ENCODE assay signal across 20 cellular contexts in genomic region chr5:136200130-136200529, GRCh38. TPM values are rescaled to one million over a fixed set of nuclear protein-coding genes. Genes with fewer than 3 reads are reported as not detected.
A peak's percentile ranks its signal among the peaks of the same experiment; 100 is the strongest.
DNase-seq lines count a peak whose midpoint lies in the region; ATAC-seq and TF ChIP-seq lines count a peak whose summit lies in the region.
"Had no signal": no experiment of that assay in that cellular context is flagged by ENCODE, and none has a peak within 500 bp of the region (broad histone marks: within the 10 kb centered on the region; RNA-seq: fewer than 3 reads in every experiment).

No MANE protein-coding gene starts in this region.

- H3F3A ChIP-seq in SK-N-SH (replicated peaks; ENCODE audit: insufficient read depth): no peaks in the 10 kb centered on the region

- peaks cover 75% of the 10 kb centered on the region for H3K27me3 Mint-ChIP-seq in endodermal cell (ENCODE audit: insufficient read depth)

- H3K9ac ChIP-seq in SK-N-SH (no peak overlapping the region), endodermal cell (ENCODE audit: extremely low read depth, low read length, poor library complexity, severe bottlenecking) (no peak overlapping the region)

- H3K4me1 Mint-ChIP-seq in endodermal cell: peaks cover 12% of the 10 kb centered on the region
- H3K4me1 Mint-ChIP-seq: CD14-positive monocyte had no signal

- WGBS in SK-N-SH (ENCODE audit: low lambda C conversion rate): 34% methylated on average over 4 of the region's 4 CpGs
- 80 to 85% methylated on average over 1 to 4 of the region's 4 CpGs for WGBS in endodermal cell (ENCODE audit: insufficient coverage in 1 of 2, insufficient read length in 1 of 2), 2 experiments
- 69% methylated on average over 4 of the region's 4 CpGs for WGBS in lung, 2 donors

- H3K9me3 Mint-ChIP-seq in endodermal cell: no peaks in the 10 kb centered on the region
- H3K9me3 Mint-ChIP-seq: CD8-positive, alpha-beta T cell; HFFc6 had no signal

- no peaks in the 10 kb centered on the region for H3K79me2 ChIP-seq in SK-N-SH (ENCODE audit: insufficient read depth)

- no peak overlapping the region for H3K27ac ChIP-seq in SK-N-SH (ENCODE audit: low read depth in 2 of 2, low read length in 1 of 2)
- H3K27ac ChIP-seq in endodermal cell (ENCODE audit: low read depth, low read length): no peak overlapping the region
- no peak overlapping the region for H3K27ac ChIP-seq in lung (ENCODE audit: low read depth in 1 of 2, low read length in 1 of 2)
- no peak overlapping the region for H3K27ac ChIP-seq in breast epithelium
- H3K27ac ChIP-seq: 22Rv1 had no signal

- no peak for TF ChIP-seq RAD21 in SK-N-SH (IDR thresholded peaks at IDR 0.05; ENCODE audit: low read length)

- H4K20me1 ChIP-seq in SK-N-SH (ENCODE audit: insufficient read depth): no peaks in the 10 kb centered on the region

- H3K4me2 ChIP-seq in SK-N-SH: no peak overlapping the region

- H3K4me1 ChIP-seq in SK-N-SH (ENCODE audit: control insufficient read depth in 1 of 2, insufficient read depth in 2 of 2, low read depth in 1 of 2, low read length in 1 of 2) (no peaks in the 10 kb centered on the region), endodermal cell (ENCODE audit: control insufficient read depth, insufficient read depth, low read length) (no peaks in the 10 kb centered on the region), lung (ENCODE audit: control insufficient read depth in 2 of 2, insufficient read depth in 2 of 2, low read length in 2 of 2) (no peaks in the 10 kb centered on the region), breast epithelium (no peaks in the 10 kb centered on the region)

- ATAC-seq in SK-N-SH treated with all-trans-retinoic acid at 6 μM for 48 hours: no peak
- no peak for ATAC-seq in lung (ENCODE audit: insufficient read depth, low FRiP score)
- ATAC-seq in HG03025 (IDR thresholded peaks at IDR 0.05; ENCODE audit: low FRiP score, unreplicated experiment): no peak
- ATAC-seq: CD8-positive, alpha-beta T cell had no signal

- H3K27ac Mint-ChIP-seq in endodermal cell: no peak overlapping the region
- H3K27ac Mint-ChIP-seq: CD14-positive monocyte; CD8-positive, alpha-beta T cell; HFFc6 had no signal

- H3K36me3 ChIP-seq in SK-N-SH (replicated peaks in 1 of 2; ENCODE audit: control insufficient read depth in 1 of 2, insufficient read depth in 2 of 2, low read length in 1 of 2) (no peaks in the 10 kb centered on the region), H7 (replicated peaks; ENCODE audit: control insufficient read depth, insufficient read depth, low read length) (no peaks in the 10 kb centered on the region), endodermal cell (ENCODE audit: control insufficient read depth, insufficient read depth, low read length) (no peaks in the 10 kb centered on the region), lung (ENCODE audit: control insufficient read depth in 2 of 2, insufficient read depth in 2 of 2, low read length in 2 of 2) (no peaks in the 10 kb centered on the region), breast epithelium (no peaks in the 10 kb centered on the region)

- TF ChIP-seq EP300 in SK-N-SH (IDR thresholded peaks at IDR 0.05; ENCODE audit: borderline replicate concordance in 1 of 2, low read depth in 1 of 2, low read length in 1 of 2): no peak

- H3K9me2 ChIP-seq in SK-N-SH: no peaks in the 10 kb centered on the region

- TF ChIP-seq CTCF in SK-N-SH (IDR thresholded peaks at IDR 0.05): no peak
- TF ChIP-seq CTCF in endodermal cell (conservative IDR thresholded peaks at IDR 0.05): no peak
- no peak for TF ChIP-seq CTCF in lung (IDR thresholded peaks at IDR 0.05; ENCODE audit: control extremely low read depth, extremely low read depth)
- TF ChIP-seq CTCF in breast epithelium (IDR thresholded peaks at IDR 0.05): no peak

- H3K4me3 ChIP-seq in SK-N-SH (ENCODE audit: low read depth in 2 of 2, low read length in 1 of 2): no peak overlapping the region
- H3K4me3 ChIP-seq in H7 (ENCODE audit: insufficient read depth, low read depth, low read length): no peak overlapping the region
- no peak overlapping the region for H3K4me3 ChIP-seq in endodermal cell (ENCODE audit: low read length)
- H3K4me3 ChIP-seq in lung: no peak overlapping the region
- H3K4me3 ChIP-seq in breast epithelium: no peak overlapping the region

- CTCF ChIA-PET in SK-N-SH (lab: Yijun Ruan, JAX): interaction anchor here (13.8 kb wide), 1 partner anchor 11 kb away, joined by 109 read pairs; no protein-coding TSS in a partner anchor

- POLR2A ChIA-PET in SK-N-SH (lab: Yijun Ruan, JAX): no interaction called here

- DNase-seq in SK-N-SH (peak; percentile 3), H7 (peak; percentile 7), endodermal cell (peak; percentile 26), lung (ENCODE audit: low spot score) (peak; percentile 14), breast epithelium (ENCODE audit: low spot score in 2 of 2) (no peak), T-helper 9 cell (no peak)
- DNase-seq: COR-L47, DMS153, DMS79 treated with DMSO at 0.1 percent for 48 hours, EL, HCEC 1CT, HFFc6, IMR-90 had no signal

- no peak overlapping the region for H2AFZ ChIP-seq in SK-N-SH (ENCODE audit: low read depth)

- intact Hi-C loops in breast epithelium (cut with DNase I; ENCODE audit: low total_unique reads): no loop called here

- no peak overlapping the region for H3K4me3 Mint-ChIP-seq in endodermal cell
- H3K4me3 Mint-ChIP-seq: CD14-positive monocyte; CD8-positive, alpha-beta T cell; HFFc6 had no signal

- peaks cover 8% of the 10 kb centered on the region for H3K36me3 Mint-ChIP-seq in endodermal cell (ENCODE audit: low read depth)
- H3K36me3 Mint-ChIP-seq: CD14-positive monocyte; CD8-positive, alpha-beta T cell had no signal

- no peak for TF ChIP-seq POLR2A in breast epithelium (IDR thresholded peaks at IDR 0.05)

- H3K27me3 ChIP-seq in SK-N-SH (ENCODE audit: insufficient read depth): no peaks in the 10 kb centered on the region
- peaks cover 71% of the 10 kb centered on the region for H3K27me3 ChIP-seq in H7 (ENCODE audit: control insufficient read depth, insufficient read depth, low read length)
- peaks cover 35% of the 10 kb centered on the region for H3K27me3 ChIP-seq in endodermal cell (ENCODE audit: control insufficient read depth, insufficient read depth, low read length, poor library complexity, severe bottlenecking)
- H3K27me3 ChIP-seq in lung (ENCODE audit: control insufficient read depth, insufficient read depth): no peaks in the 10 kb centered on the region
- H3K27me3 ChIP-seq in breast epithelium: peaks cover 0 to 8% of the 10 kb centered on the region in 2 donors

- H3K9me3 ChIP-seq in SK-N-SH (no peaks in the 10 kb centered on the region), endodermal cell (ENCODE audit: control insufficient read depth, low read length) (no peaks in the 10 kb centered on the region), lung (ENCODE audit: control insufficient read depth in 2 of 2, insufficient read depth in 1 of 2, low read length in 1 of 2) (peaks cover 0 to 5% of the 10 kb centered on the region in 2 donors), breast epithelium (no peaks in the 10 kb centered on the region)

TF ChIP-seq in SK-N-SH, 30 proteins besides CTCF, POLR2A, EP300 and RAD21 (continues in another document):
- TF ChIP-seq TCF12 (IDR thresholded peaks at IDR 0.05) (no peak), ELF1 (IDR thresholded peaks at IDR 0.05) (no peak), CHD2 (IDR thresholded peaks at IDR 0.05; ENCODE audit: low read length, partially characterized antibody) (no peak), RCOR1 (IDR thresholded peaks at IDR 0.05; ENCODE audit: low read length) (no peak)

TF ChIP-seq in SK-N-SH treated with all-trans-retinoic acid at 6 μM for 48 hours, 23 proteins besides CTCF, POLR2A, EP300 and RAD21:
- TF ChIP-seq ZNF565 (CRISPR knock-in tag; conservative IDR thresholded peaks at IDR 0.05; ENCODE audit: low read depth): no peak
- TF ChIP-seq ESRRG (CRISPR knock-in tag; IDR thresholded peaks at IDR 0.05): no peak
- TF ChIP-seq ZFP3 (CRISPR knock-in tag; IDR thresholded peaks at IDR 0.05): no peak
- no peak for TF ChIP-seq TCF4 (CRISPR knock-in tag; IDR thresholded peaks at IDR 0.05; ENCODE audit: borderline replicate concordance)
- no peak for TF ChIP-seq CREB5 (CRISPR knock-in tag; IDR thresholded peaks at IDR 0.05; ENCODE audit: low read depth)
- no peak for TF ChIP-seq PPARA (CRISPR knock-in tag; IDR thresholded peaks at IDR 0.05; ENCODE audit: borderline replicate concordance)

RNA-seq across cellular contexts. Expression of gene SMIM32, which starts 7.2 kb away (rescaled TPM):
- polyA plus RNA-seq in SK-N-SH (2012; rRNA removed) (0.11 and 0.25 TPM in 2 replicates), lung (not detected)
- polyA plus RNA-seq in SK-N-SH (2012; cell fraction: cytosol; rRNA removed): 0.08 and 0.17 TPM in 2 replicates
- polyA plus RNA-seq in SK-N-SH (2012; cell fraction: nucleus; rRNA removed): 0.10 and 0.33 TPM in 2 replicates
- total RNA-seq in H7 (2014; rRNA removed; shearing (Covaris generic)): 1.4 TPM in 2 replicates
- total RNA-seq in endodermal cell (under 1 TPM; 0.15 to 0.20 TPM), lung (under 1 TPM in 1 of 2 donors, not detected in 1; 0.48 TPM), breast epithelium (not detected)
- polyA plus RNA-seq in endodermal cell (2013, experiment 1 of 2): 0.75 TPM
- polyA plus RNA-seq in endodermal cell (2013, experiment 2 of 2): 0.62 TPM
- total RNA-seq: A673; CD8-positive, alpha-beta T cell; HFFc6; IMR-90 had no signal
- polyA plus RNA-seq: BJ, CD14-positive monocyte, IMR-90 had no signal

Comparison
In these comparisons a context has a peak if more than half of its experiments do, and no peak if none do; other contexts are left out.
1. DNase-seq: peak in SK-N-SH (single experiment), H7 (single experiment), endodermal cell (single experiment) and lung (single experiment); none in breast epithelium (0 of 2) and T-helper 9 cell (single experiment).